9 cellular contexts compared by ENCODE assay signal in the genomic region with DNA sequence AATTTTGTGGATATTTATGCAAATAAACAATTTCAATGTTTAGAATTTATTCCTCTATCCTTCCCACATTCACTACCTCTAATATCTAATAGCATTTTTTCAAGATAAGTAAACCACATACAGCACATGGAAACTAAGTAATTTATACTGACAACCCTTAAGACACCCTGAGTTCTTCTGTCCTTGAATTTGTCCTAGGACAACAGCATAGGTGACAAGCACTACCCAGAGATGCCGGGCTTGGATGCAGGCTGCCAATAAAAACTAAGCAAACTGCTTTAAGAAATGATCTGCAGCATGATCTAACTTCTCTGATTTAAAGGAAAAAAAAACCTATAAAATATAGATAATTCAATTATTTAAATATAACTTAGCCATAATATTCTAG. TPM values are rescaled to one million over a fixed set of nuclear protein-coding genes. Genes with fewer than 3 reads are reported as not detected.
A peak's percentile ranks its signal among the peaks of the same experiment; 100 is the strongest.
DNase-seq lines count a peak whose midpoint lies in the region; ATAC-seq, FAIRE-seq and TF ChIP-seq lines count a peak whose summit lies in the region.
"Had no signal": no experiment of that assay in that cellular context is flagged by ENCODE, and none has a peak within 500 bp of the region (broad histone marks: within the 10 kb centered on the region; RNA-seq: fewer than 3 reads in every experiment).

No MANE protein-coding gene starts in this region.

- H3K4me3 ChIP-seq in GM12875 (ENCODE audit: low read depth, low read length) (peak overlapping the region; percentile 34), small intestine (ENCODE audit: low read depth in 1 of 2, low read length in 2 of 2) (peak overlapping the region in 1 of 2 donors; percentile 52)

- no peaks in the 10 kb centered on the region for H3K36me3 ChIP-seq in small intestine (ENCODE audit: control insufficient read depth in 2 of 2, insufficient read depth in 2 of 2, low read length in 2 of 2)

- H3K27me3 Mint-ChIP-seq in activated CD4-positive, alpha-beta memory T cell treated with anti-CD3 and anti-CD28 coated beads for 36 hours: no peaks in the 10 kb centered on the region

- DNase-seq in activated CD4-positive, alpha-beta memory T cell treated with anti-CD3 and anti-CD28 coated beads for 36 hours: no peak
- no peak for DNase-seq in foreskin keratinocyte
- DNase-seq in small intestine: no peak
- DNase-seq in COLO668 (lab: John Stamatoyannopoulos, UW; ENCODE audit: unreplicated experiment): no peak
- DNase-seq in GM13976 (ENCODE audit: low spot score): no peak
- DNase-seq: cortex of kidney had no signal

- 7 to 18% (median 9%) methylated on average over 1 of the region's 1 CpG for WGBS in small intestine, 3 donors

- TF ChIP-seq CTCF in GM12875 (IDR thresholded peaks at IDR 0.05; ENCODE audit: borderline replicate concordance, insufficient read depth, low read depth, low read length) (no peak), foreskin keratinocyte (conservative IDR thresholded peaks at IDR 0.05) (no peak), GM13976 (IDR thresholded peaks at IDR 0.05; ENCODE audit: borderline replicate concordance, control extremely low read depth, extremely low read depth, insufficient read depth, missing control alignments) (no peak)

- ATAC-seq in foreskin keratinocyte (no peak), HG03175 (IDR thresholded peaks at IDR 0.05; ENCODE audit: unreplicated experiment) (no peak), HG02938 (IDR thresholded peaks at IDR 0.05; ENCODE audit: unreplicated experiment) (no peak)

- peak overlapping the region; percentile 79 for H3K4me3 Mint-ChIP-seq in activated CD4-positive, alpha-beta memory T cell treated with anti-CD3 and anti-CD28 coated beads for 36 hours

- FAIRE-seq in small intestine (lab: Jason Lieb, UNC): no peak

- H3K4me1 ChIP-seq in foreskin keratinocyte (peaks cover 36% of the 10 kb centered on the region), small intestine (ENCODE audit: control insufficient read depth in 2 of 2, insufficient read depth in 1 of 2, low read depth in 1 of 2, low read length in 1 of 2) (peaks cover 0 to 5% of the 10 kb centered on the region in 2 donors)

- H3K27ac Mint-ChIP-seq in activated CD4-positive, alpha-beta memory T cell treated with anti-CD3 and anti-CD28 coated beads for 36 hours: peak overlapping the region; percentile 79

- H3K36me3 Mint-ChIP-seq in activated CD4-positive, alpha-beta memory T cell treated with anti-CD3 and anti-CD28 coated beads for 36 hours: peaks cover 4% of the 10 kb centered on the region

- intact Hi-C loops in activated CD4-positive, alpha-beta memory T cell treated with anti-CD3 and anti-CD28 coated beads for 36 hours (cut with micrococcal nuclease): loop anchor here (1.0 kb wide), 3 partner anchors 10 to 148 kb away; partner anchors contain the start of gene NT5C3A

- H3K27me3 ChIP-seq in foreskin keratinocyte (no peaks in the 10 kb centered on the region), small intestine (ENCODE audit: control insufficient read depth in 2 of 2, insufficient read depth in 2 of 2, low read length in 2 of 2) (no peaks in the 10 kb centered on the region)

- no peaks in the 10 kb centered on the region for H3K9me3 Mint-ChIP-seq in activated CD4-positive, alpha-beta memory T cell treated with anti-CD3 and anti-CD28 coated beads for 36 hours

- POLR2A ChIA-PET in activated CD4-positive, alpha-beta memory T cell treated with anti-CD3 and anti-CD28 coated beads for 36 hours (lab: Charles Lee): interaction anchor here (1.1 to 2.5 kb wide), 3 partner anchors 23 to 149 kb away, joined by 3 to 12 read pairs (median 8); partner anchors contain the start of gene NT5C3A

- in situ Hi-C loops in GM13976 (cut with MboI; ENCODE audit: low sequenced_read_pairs, unreplicated experiment): no loop called here

- peaks cover 62% of the 10 kb centered on the region for H3K4me1 Mint-ChIP-seq in activated CD4-positive, alpha-beta memory T cell treated with anti-CD3 and anti-CD28 coated beads for 36 hours (ENCODE audit: low read depth)

- H3K27ac ChIP-seq in foreskin keratinocyte: peak overlapping the region; percentile 56
- H3K27ac ChIP-seq in small intestine (ENCODE audit: low read depth in 1 of 2, low read length in 1 of 2): peak overlapping the region; percentile 55 to 75

- no peaks in the 10 kb centered on the region for H3K9me3 ChIP-seq in small intestine (ENCODE audit: control insufficient read depth, low read depth)

- CTCF ChIA-PET in activated CD4-positive, alpha-beta memory T cell treated with anti-CD3 and anti-CD28 coated beads for 36 hours (lab: Charles Lee): interaction anchor here (0.8 to 3.2 kb wide), 8 partner anchors 9 to 193 kb away, joined by 3 to 20 read pairs (median 6); partner anchors contain the start of gene RP9

RNA-seq across cellular contexts. Expression of gene NT5C3A, which starts 22.7 kb away (rescaled TPM):
- total RNA-seq in activated CD4-positive, alpha-beta memory T cell treated with anti-CD3 and anti-CD28 coated beads for 36 hours: 10 to 100 TPM; 38.5 to 42.8 TPM
- 25.4 and 26.7 TPM in 2 replicates for total RNA-seq in foreskin keratinocyte
- polyA plus RNA-seq in foreskin keratinocyte: 18.1 and 21.3 TPM in 2 replicates
- polyA plus RNA-seq in small intestine: 100 to 1,000 TPM in 1 of 3 donors, 10 to 100 TPM in 2; 40.1 to 108 (median 81.0) TPM
